Comparison of ENCODE assay signal across 8 cellular contexts in the genomic region with DNA sequence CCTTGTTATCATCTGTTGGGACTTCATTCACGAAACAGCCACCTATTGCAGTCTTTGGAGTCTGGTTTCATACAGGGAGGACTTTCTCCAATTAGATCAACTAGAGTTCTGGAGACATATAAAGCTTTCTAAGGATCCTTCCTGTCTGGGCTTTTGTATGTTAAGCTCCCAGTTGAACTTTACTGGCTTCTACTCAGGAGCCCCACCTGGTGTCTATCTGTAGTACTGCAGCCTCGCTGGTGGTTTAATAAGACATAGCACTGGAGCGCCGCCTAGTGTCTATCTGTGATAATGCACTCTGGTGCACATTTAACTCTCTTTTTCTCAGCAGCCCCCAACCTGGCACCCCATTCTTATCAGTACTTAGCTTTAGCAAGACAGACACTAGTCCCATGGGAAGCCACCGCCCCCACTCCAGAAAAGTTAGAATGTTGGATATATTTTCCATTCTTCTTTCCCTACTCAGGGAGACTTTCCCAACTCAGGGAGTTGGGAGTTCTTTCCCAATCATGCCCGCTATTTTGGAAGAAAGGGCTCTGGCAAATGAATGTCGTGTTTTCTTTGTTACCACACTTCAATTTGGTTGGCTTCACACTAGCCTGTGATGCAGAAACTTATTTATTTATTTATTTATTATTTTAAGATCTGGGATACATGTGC. TPM values are rescaled to one million over a fixed set of nuclear protein-coding genes. Genes with fewer than 3 reads are reported as not detected.
A peak's percentile ranks its signal among the peaks of the same experiment; 100 is the strongest.
DNase-seq lines count a peak whose midpoint lies in the region; ATAC-seq, FAIRE-seq and TF ChIP-seq lines count a peak whose summit lies in the region.

No MANE protein-coding gene starts in this region.

- peak; percentile 30 to 71; a peak in 4 of 6 replicates for ATAC-seq in A549
- peak; percentile 68 for ATAC-seq in GM18508 (IDR thresholded peaks at IDR 0.05; ENCODE audit: insufficient read depth, unreplicated experiment)
- peak; percentile 91 for ATAC-seq in aorta (ENCODE audit: low FRiP score)

- no peaks in the 10 kb centered on the region for H3K4me1 ChIP-seq in A549
- H3K4me1 ChIP-seq in prostate gland (replicated peaks) = no peaks in the 10 kb centered on the region
- H3K4me1 ChIP-seq in aorta (ENCODE audit: control insufficient read depth in 1 of 2, insufficient read depth in 2 of 2, low read length in 2 of 2) = no peaks in the 10 kb centered on the region

- CTCF ChIA-PET in A549 (lab: Yijun Ruan, JAX) = interaction anchor here (0.5 to 9.1 kb wide), 59 partner anchors 8 to 704 kb away, joined by 3 to 223 read pairs (median 5); partner anchors contain the start of genes SRPX2 and SYTL4

- FAIRE-seq in A549 (lab: Jason Lieb, UNC) = no peak

- TF ChIP-seq CTCF in A549 (IDR thresholded peaks at IDR 0.05) (peak; percentile 99), prostate gland (IDR thresholded peaks at IDR 0.05) (peak; percentile 81 to 99 (median 98))

- in situ Hi-C loops in SK-MEL-5 (cut with HindIII; ENCODE audit: low pct_unique_long_range_greater_than_20kb, low sequenced_read_pairs) = no loop called here

- H3K4me3 ChIP-seq in A549 (no peak overlapping the region), MG63 (no peak overlapping the region), prostate gland (no peak overlapping the region), aorta (ENCODE audit: low read length in 2 of 2) (no peak overlapping the region)

- H3K27ac ChIP-seq in A549 (no peak overlapping the region), prostate gland (no peak overlapping the region), aorta (ENCODE audit: low read depth in 1 of 2, low read length in 2 of 2) (no peak overlapping the region)

- no peaks in the 10 kb centered on the region; the same call in 2 of the 3 replicates for H3K9me3 ChIP-seq in A549
- peaks cover 3% of the 10 kb centered on the region; the same call in 1 of the 2 replicates for H3K9me3 ChIP-seq in MG63
- no peaks in the 10 kb centered on the region for H3K9me3 ChIP-seq in prostate gland
- no peaks in the 10 kb centered on the region for H3K9me3 ChIP-seq in aorta (ENCODE audit: control insufficient read depth, low read length)

- no peak for TF ChIP-seq POLR2A in A549 (IDR thresholded peaks at IDR 0.05; ENCODE audit: low read length)
- TF ChIP-seq POLR2A in prostate gland (IDR thresholded peaks at IDR 0.05) = peak; percentile 17

- H3K36me3 ChIP-seq in MG63 (no peaks in the 10 kb centered on the region), prostate gland (no peaks in the 10 kb centered on the region), aorta (ENCODE audit: control insufficient read depth in 1 of 2, insufficient read depth in 2 of 2, low read length in 1 of 2) (no peaks in the 10 kb centered on the region)

- H3K4me2 ChIP-seq in A549 = no peak overlapping the region

- POLR2A ChIA-PET in A549 (lab: Yijun Ruan, JAX) = interaction anchor here (0.6 to 1.3 kb wide), 2 partner anchors 132 to 580 kb away, joined by 3 to 4 read pairs; partner anchors contain the start of genes TIMM8A and TSPAN6

- peak; percentile 43 to 61 for DNase-seq in A549 (ENCODE audit: low read depth in 1 of 2, low spot score in 1 of 2)
- DNase-seq in MG63 = peak; percentile 41
- DNase-seq in SK-MEL-5 (ENCODE audit: low read depth, low spot score) = peak; percentile 72
- peak; percentile 85 for DNase-seq in activated naive CD4-positive, alpha-beta T cell treated with Interleukin-2 at 50 U/mL for 16 hours
- peak; percentile 69 for DNase-seq in glomerular visceral epithelial cell (ENCODE audit: extremely low spot score)
- DNase-seq in prostate gland (ENCODE audit: low spot score) = peak; percentile 70
- DNase-seq in aorta = peak; percentile 85 to 91

- H3K27me3 ChIP-seq in MG63 (peaks cover 7% of the 10 kb centered on the region; the same call in 1 of the 2 replicates), prostate gland (replicated peaks; ENCODE audit: insufficient read depth) (no peaks in the 10 kb centered on the region), aorta (ENCODE audit: control insufficient read depth in 1 of 2, insufficient read depth in 2 of 2, low read length in 1 of 2) (no peaks in the 10 kb centered on the region)

- WGBS in A549 (ENCODE audit: missing lambda C conversion rate) = 11% methylated on average over 7 of the region's 7 CpGs
- WGBS in prostate gland = 30% methylated on average over 7 of the region's 7 CpGs
- WGBS in aorta, 2 donors = 19 to 20% methylated on average over 7 of the region's 7 CpGs

- intact Hi-C loops in prostate gland (cut with DNase I) (loop anchor here (1.0 to 10.0 kb wide), 3 partner anchors 83 to 254 kb away; no protein-coding TSS in a partner anchor), aorta (cut with DNase I) (loop anchor here (1.0 to 5.0 kb wide), 3 partner anchors 82 to 97 kb away; no protein-coding TSS in a partner anchor)

- peak; percentile 95 to 96 for TF ChIP-seq RAD21 in A549 (conservative IDR thresholded peaks at IDR 0.05 in 1 of 2, IDR thresholded peaks at IDR 0.05 in 1 of 2)

- TF ChIP-seq EP300 in A549 (IDR thresholded peaks at IDR 0.05) = no peak

TF ChIP-seq in A549, 52 proteins besides CTCF, POLR2A, EP300 and RAD21:
- TF ChIP-seq PBX3 (IDR thresholded peaks at IDR 0.05) = no peak
- peak; percentile 98 for TF ChIP-seq SMC3 (IDR thresholded peaks at IDR 0.05)
- TF ChIP-seq MYC (IDR thresholded peaks at IDR 0.05; ENCODE audit: borderline replicate concordance, low read length) = 0 out of 2 replicates have a peak, but pooled peaks have one; percentile 30

RNA-seq across cellular contexts. Expression of gene SYTL4, which starts 36.9 kb away (rescaled TPM):
- 3.9 and 4.3 TPM in 2 replicates for polyA plus RNA-seq in A549 (2011; rRNA removed)
- 0.86 and 1.1 TPM in 2 replicates for polyA plus RNA-seq in A549 (2012; cell fraction: cytosol; rRNA removed)
- 1.6 and 2.3 TPM in 2 replicates for polyA plus RNA-seq in A549 (2012; cell fraction: nucleus; rRNA removed)
- polyA plus RNA-seq in A549 (2017; fragmentation: RNase III; extraction: RNeasy Plus Mini Kit Qiagen cat#74134 plus additional on column Dnase treatment) = 3.1 to 3.6 TPM (median 3.3 TPM) in 3 replicates
- polyA minus RNA-seq in A549 (2011; rRNA and poly(A)+ RNA removed) = 1.5 and 2.6 TPM in 2 replicates
- total RNA-seq in MG63 (2014; rRNA removed; shearing (Covaris generic); ENCODE audit: low replicate concordance) = 0.17 and 0.23 TPM in 2 replicates
- 1.3 and 1.6 TPM in 2 replicates for total RNA-seq in SK-MEL-5 (2014; rRNA removed; shearing (Covaris generic))
- polyA plus RNA-seq in SK-MEL-5 (2015; cell fraction: cytosol; rRNA removed) = 1.3 and 2.1 TPM in 2 replicates
- polyA plus RNA-seq in SK-MEL-5 (2015; cell fraction: nucleus; rRNA removed) = 1.6 and 5.1 TPM in 2 replicates
- total RNA-seq in prostate gland = 10 to 100 TPM; 25.7 to 39.3 TPM
- 10 to 100 TPM; 12.6 to 14.4 TPM for total RNA-seq in aorta
- polyA plus RNA-seq in aorta = 1 to 10 TPM; 3.6 to 5.3 TPM

RNA-seq across cellular contexts. Expression of gene CSTF2, which starts 51.4 kb away (rescaled TPM):
- polyA plus RNA-seq in A549 (2011; rRNA removed) (47.0 and 59.2 TPM in 2 replicates), A549 (2017; fragmentation: RNase III; extraction: RNeasy Plus Mini Kit Qiagen cat#74134 plus additional on column Dnase treatment) (32.9 to 36.0 TPM (median 33.2 TPM) in 3 replicates), aorta (1 to 10 TPM; 3.1 to 4.0 TPM)
- polyA plus RNA-seq in A549 (2012; cell fraction: cytosol; rRNA removed) = 38.1 and 39.1 TPM in 2 replicates
- 45.8 and 46.6 TPM in 2 replicates for polyA plus RNA-seq in A549 (2012; cell fraction: nucleus; rRNA removed)
- polyA minus RNA-seq in A549 (2011; rRNA and poly(A)+ RNA removed) = 35.0 and 40.5 TPM in 2 replicates
- total RNA-seq in MG63 (2014; rRNA removed; shearing (Covaris generic); ENCODE audit: low replicate concordance) = 35.1 and 36.1 TPM in 2 replicates
- total RNA-seq in SK-MEL-5 (2014; rRNA removed; shearing (Covaris generic)) = 29.7 and 30.0 TPM in 2 replicates
- 35.9 and 42.6 TPM in 2 replicates for polyA plus RNA-seq in SK-MEL-5 (2015; cell fraction: cytosol; rRNA removed)
- 26.5 and 29.2 TPM in 2 replicates for polyA plus RNA-seq in SK-MEL-5 (2015; cell fraction: nucleus; rRNA removed)
- total RNA-seq in prostate gland (10 to 100 TPM; 13.5 to 38.2 TPM), aorta (10 to 100 TPM in 1 of 2 donors, 1 to 10 TPM in 1; 8.8 to 11.1 TPM)
